ENCODE assay signal across 28 cellular contexts in the genomic region with DNA sequence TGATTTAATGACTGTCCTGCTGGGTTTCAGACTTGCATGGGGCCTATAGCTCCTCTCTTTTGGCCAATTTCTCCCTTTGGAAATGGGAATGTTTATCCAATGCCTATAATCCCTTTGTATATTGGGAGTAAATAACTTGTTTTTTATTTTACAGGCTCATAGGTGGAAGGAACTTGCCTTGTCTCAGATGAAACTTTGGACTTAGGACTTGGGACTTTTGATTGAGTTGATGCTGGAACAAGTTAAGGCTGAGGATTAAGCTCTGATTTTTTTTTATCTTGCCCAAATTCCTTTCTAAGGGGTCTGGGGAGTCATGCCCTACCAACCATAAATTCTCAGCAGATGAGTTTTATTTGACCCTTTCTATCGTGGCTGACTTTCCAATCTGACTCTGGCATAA.
"Had no signal": no experiment of that assay in that cellular context is flagged by ENCODE, and none has a peak within 500 bp of the region (broad histone marks: within the 10 kb centered on the region; RNA-seq: fewer than 3 reads in every experiment).

No MANE protein-coding gene starts in this region.

- H3K36me3 ChIP-seq: neural progenitor cell, ovary, right lobe of liver had no signal

- ATAC-seq: natural killer cell; psoas muscle; stimulated activated memory B cell treated with anti-CD40 and anti-IgM and Interleukin-4, amounts not matched to agents 10 μg/mL and 1 μg/mL and 100 μg/mL, for 72 hours; stimulated activated naive CD8-positive, alpha-beta T cell treated with anti-CD3 and anti-CD28 coated beads, Interleukin-15, amount 100 ng/mL, for 72 hours; stimulated activated naive CD8-positive, alpha-beta T cell treated with anti-CD3 and anti-CD28 coated beads, Interleukin-15, Interleukin-2, amounts not matched to agents 100 U/mL and 50 U/mL, for 24 hours had no signal

- H3K9ac ChIP-seq: neural progenitor cell, parathyroid adenoma had no signal

- H3K4me1 ChIP-seq: neural progenitor cell, parathyroid adenoma, psoas muscle, sigmoid colon, spleen, suprapubic skin, testis, tibial artery, transverse colon, upper lobe of left lung, vagina had no signal

- FAIRE-seq: urothelium cell line had no signal

- H3K4me2 ChIP-seq: neural progenitor cell, smooth muscle cell had no signal

- H3K27me3 ChIP-seq: neural progenitor cell, ovary, right lobe of liver, sigmoid colon, spleen, suprapubic skin, testis, tibial artery, transverse colon, upper lobe of left lung, vagina had no signal

- H3K27ac ChIP-seq: neural progenitor cell, ovary, parathyroid adenoma, psoas muscle, sigmoid colon, spleen, suprapubic skin, testis, tibial artery, transverse colon, upper lobe of left lung, vagina had no signal

- H2AFZ ChIP-seq: neural progenitor cell, parathyroid adenoma had no signal

- H3K4me3 ChIP-seq: neural progenitor cell, ovary, psoas muscle, right lobe of liver, sigmoid colon, smooth muscle cell, spleen, suprapubic skin, testis, tibial artery, transverse colon, upper lobe of left lung, vagina had no signal

- H3K9me3 ChIP-seq: ovary, psoas muscle, right lobe of liver, sigmoid colon, suprapubic skin, testis, tibial artery, transverse colon, upper lobe of left lung, vagina had no signal

- DNase-seq: natural killer cell; occipital lobe; ovary; psoas muscle; right cardiac atrium; right lobe of liver; sigmoid colon; spleen; stimulated activated CD4-positive, alpha-beta T cell treated with anti-CD3 and anti-CD28 coated beads, Interleukin-12 subunit alpha, Interleukin-12 subunit beta, amount 100 ng/mL, for 4 hours; stimulated activated CD4-positive, alpha-beta T cell treated with anti-CD3 and anti-CD28 coated beads, Interleukin-1b, Interleukin-23, amount 100 ng/mL, for 48 hours; stimulated activated CD4-positive, alpha-beta T cell treated with anti-CD3 and anti-CD28 coated beads, Interleukin-4, amount 100 ng/mL, for 1 hour; stimulated activated CD4-positive, alpha-beta T cell treated with anti-CD3 and anti-CD28 coated beads, Interleukin-4, amount 100 ng/mL, for 4 hours; stimulated activated CD8-positive, alpha-beta memory T cell treated with anti-CD3 and anti-CD28 coated beads, Interleukin-4, amount 100 ng/mL, for 48 hours; stimulated activated naive CD4-positive, alpha-beta T cell; stimulated activated naive CD8-positive, alpha-beta T cell treated with anti-CD3 and anti-CD28 coated beads, Interleukin-15, amount 100 ng/mL, for 72 hours; stimulated activated naive CD8-positive, alpha-beta T cell treated with anti-CD3 and anti-CD28 coated beads, Interleukin-15, Interleukin-2, amounts not matched to agents 100 U/mL and 50 U/mL, for 24 hours; substantia nigra; testis; tibial artery; transverse colon; upper lobe of left lung had no signal
